Comparison of ENCODE assay signal across 14 cellular contexts in the genomic region with DNA sequence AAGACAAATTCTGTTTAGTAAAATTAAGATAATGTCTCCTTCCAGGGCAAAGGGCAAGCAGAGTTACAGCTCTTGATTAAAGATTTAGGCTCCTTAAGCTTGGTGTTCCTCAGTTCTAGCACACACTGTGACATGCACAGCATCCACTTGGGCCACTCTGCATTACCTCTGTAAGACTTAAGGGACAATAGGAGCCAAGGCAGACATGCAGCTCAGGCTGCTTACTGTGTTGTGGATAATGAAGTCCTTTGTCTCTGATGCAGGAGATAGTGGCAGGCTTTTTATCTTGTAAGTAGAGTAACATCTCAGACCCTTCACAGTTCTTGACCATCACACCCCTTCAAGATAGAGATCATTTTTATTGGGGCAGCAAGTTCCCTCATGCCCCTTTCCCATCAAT. TPM values are rescaled to one million over a fixed set of nuclear protein-coding genes. Genes with fewer than 3 reads are reported as not detected.
DNase-seq lines count a peak whose midpoint lies in the region; ATAC-seq and TF ChIP-seq lines count a peak whose summit lies in the region.
"Had no signal": no experiment of that assay in that cellular context is flagged by ENCODE, and none has a peak within 500 bp of the region (broad histone marks: within the 10 kb centered on the region; RNA-seq: fewer than 3 reads in every experiment).

No MANE protein-coding gene starts in this region.

- H3K27me3 ChIP-seq in Loucy (ENCODE audit: insufficient read depth, low read length, poor library complexity, severe bottlenecking), result no peaks in the 10 kb centered on the region
- H3K27me3 ChIP-seq in foreskin keratinocyte, result no peaks in the 10 kb centered on the region
- H3K27me3 ChIP-seq: BE2C had no signal

- no peak overlapping the region for H3K4me3 ChIP-seq in Loucy (ENCODE audit: low read length, poor library complexity, severe bottlenecking)

- no peaks in the 10 kb centered on the region for H3F3A ChIP-seq in Loucy (ENCODE audit: low read depth)

- H3K4me1 ChIP-seq in Loucy (ENCODE audit: insufficient read depth, low read length, poor library complexity, severe bottlenecking) (no peaks in the 10 kb centered on the region), foreskin keratinocyte (no peaks in the 10 kb centered on the region)
- H3K4me1 ChIP-seq: BE2C had no signal

- DNase-seq in NCI-H82 (lab: John Stamatoyannopoulos, UW) (peak; percentile 7), NCI-H82 treated with DMSO at 0.1 percent for 48 hours (lab: John Stamatoyannopoulos, UW; ENCODE audit: unreplicated experiment) (no peak), A172 (ENCODE audit: low spot score) (no peak), C1 segment of cervical spinal cord (lab: John Stamatoyannopoulos, UW) (no peak), foreskin keratinocyte (no peak)
- DNase-seq: BE2C; CD8-positive, alpha-beta T cell; COR-L47; DMS53 had no signal

- no peaks in the 10 kb centered on the region for H3K9me3 ChIP-seq in Loucy (ENCODE audit: insufficient read depth, low read depth, low read length)
- H3K9me3 ChIP-seq: BE2C had no signal

- H3K36me3 ChIP-seq in Loucy (ENCODE audit: insufficient read depth, low read length), result no peaks in the 10 kb centered on the region
- H3K36me3 ChIP-seq: BE2C had no signal

- no peaks in the 10 kb centered on the region for H3K9me2 ChIP-seq in Loucy (replicated peaks; ENCODE audit: low read depth, low read length)

- H3K79me2 ChIP-seq in Loucy (ENCODE audit: insufficient read depth, low read length), result no peaks in the 10 kb centered on the region

- H3K9ac ChIP-seq in Loucy (ENCODE audit: low read depth, low read length, poor library complexity, severe bottlenecking), result no peak overlapping the region

- no peak overlapping the region for H3K4me2 ChIP-seq in Loucy (ENCODE audit: low read depth, low read length, poor library complexity, severe bottlenecking)

- TF ChIP-seq CTCF in Loucy (conservative IDR thresholded peaks at IDR 0.05; ENCODE audit: low read length), result no peak
- no peak for TF ChIP-seq CTCF in VCaP (conservative IDR thresholded peaks at IDR 0.05)
- no peak for TF ChIP-seq CTCF in foreskin keratinocyte (conservative IDR thresholded peaks at IDR 0.05)

- H2AFZ ChIP-seq in Loucy (ENCODE audit: low read length), result 0 out of 2 replicates have a peak overlapping the region, but pooled peaks have one; percentile 3

- no peak for ATAC-seq in foreskin keratinocyte
- ATAC-seq: CD8-positive, alpha-beta T cell; HCT116 had no signal

- H3K27ac ChIP-seq in VCaP (peak overlapping the region; percentile 36), foreskin keratinocyte (no peak overlapping the region)
- H3K27ac ChIP-seq: HL-60 had no signal

- no peaks in the 10 kb centered on the region for H4K20me1 ChIP-seq in Loucy (ENCODE audit: insufficient read depth, low read length, poor library complexity, severe bottlenecking)

RNA-seq across cellular contexts. Expression of gene RBM45, which starts 31.2 kb away (rescaled TPM):
- total RNA-seq in A172 (2014; rRNA removed; shearing (Covaris generic)), result 18.2 and 21.1 TPM in 2 replicates
- total RNA-seq in foreskin keratinocyte, result 16.7 and 17.2 TPM in 2 replicates
- 9.4 and 10.5 TPM in 2 replicates for polyA plus RNA-seq in foreskin keratinocyte

RNA-seq across cellular contexts. Expression of gene OSBPL6, which starts 50.8 kb away (rescaled TPM):
- 2.8 and 3.1 TPM in 2 replicates for total RNA-seq in A172 (2014; rRNA removed; shearing (Covaris generic))
- total RNA-seq in foreskin keratinocyte, result 11.7 and 11.8 TPM in 2 replicates
- polyA plus RNA-seq in foreskin keratinocyte, result 3.5 and 4.6 TPM in 2 replicates
- polyA plus RNA-seq: CD14-positive monocyte had no signal
